Comparison of ENCODE assay signal across 1 cellular context in the genomic region with DNA sequence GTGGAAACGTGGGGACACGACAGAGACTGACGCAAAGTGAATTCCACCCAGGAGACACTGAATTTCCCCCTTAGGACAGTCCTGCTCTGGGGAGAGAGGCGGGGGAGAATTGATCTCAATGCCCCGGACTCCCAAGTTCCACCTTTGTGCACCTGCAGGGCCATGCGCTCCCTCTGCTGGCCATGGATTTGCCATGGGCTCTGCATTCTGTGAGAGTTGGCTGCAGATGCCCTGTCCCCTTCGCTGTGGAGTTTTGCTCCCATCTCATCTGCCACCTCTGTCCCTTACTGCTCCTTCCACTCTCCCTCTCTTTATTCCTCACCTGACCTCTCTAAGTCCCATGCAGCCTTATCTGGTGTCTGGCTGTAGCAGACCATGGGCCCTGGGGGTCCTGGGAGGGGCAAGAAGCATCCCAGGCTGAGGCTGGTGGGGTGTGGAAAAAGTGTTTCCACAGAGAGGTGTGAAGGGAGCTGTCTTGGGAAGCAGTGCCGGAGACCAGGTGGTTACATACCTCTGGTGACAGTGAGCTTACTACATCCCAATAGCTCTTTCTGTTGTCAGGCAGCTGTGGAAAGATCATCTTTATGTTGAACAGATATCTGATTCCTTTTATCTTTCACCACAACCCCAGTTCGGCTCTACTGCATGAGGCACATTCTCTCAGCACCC.
TF ChIP-seq lines count a peak whose summit lies in the region.

No MANE protein-coding gene starts in this region.

TF ChIP-seq in GM23338, 12 proteins besides CTCF, POLR2A, EP300 and RAD21 (continued from another document):
- TF ChIP-seq, protein P1, sequence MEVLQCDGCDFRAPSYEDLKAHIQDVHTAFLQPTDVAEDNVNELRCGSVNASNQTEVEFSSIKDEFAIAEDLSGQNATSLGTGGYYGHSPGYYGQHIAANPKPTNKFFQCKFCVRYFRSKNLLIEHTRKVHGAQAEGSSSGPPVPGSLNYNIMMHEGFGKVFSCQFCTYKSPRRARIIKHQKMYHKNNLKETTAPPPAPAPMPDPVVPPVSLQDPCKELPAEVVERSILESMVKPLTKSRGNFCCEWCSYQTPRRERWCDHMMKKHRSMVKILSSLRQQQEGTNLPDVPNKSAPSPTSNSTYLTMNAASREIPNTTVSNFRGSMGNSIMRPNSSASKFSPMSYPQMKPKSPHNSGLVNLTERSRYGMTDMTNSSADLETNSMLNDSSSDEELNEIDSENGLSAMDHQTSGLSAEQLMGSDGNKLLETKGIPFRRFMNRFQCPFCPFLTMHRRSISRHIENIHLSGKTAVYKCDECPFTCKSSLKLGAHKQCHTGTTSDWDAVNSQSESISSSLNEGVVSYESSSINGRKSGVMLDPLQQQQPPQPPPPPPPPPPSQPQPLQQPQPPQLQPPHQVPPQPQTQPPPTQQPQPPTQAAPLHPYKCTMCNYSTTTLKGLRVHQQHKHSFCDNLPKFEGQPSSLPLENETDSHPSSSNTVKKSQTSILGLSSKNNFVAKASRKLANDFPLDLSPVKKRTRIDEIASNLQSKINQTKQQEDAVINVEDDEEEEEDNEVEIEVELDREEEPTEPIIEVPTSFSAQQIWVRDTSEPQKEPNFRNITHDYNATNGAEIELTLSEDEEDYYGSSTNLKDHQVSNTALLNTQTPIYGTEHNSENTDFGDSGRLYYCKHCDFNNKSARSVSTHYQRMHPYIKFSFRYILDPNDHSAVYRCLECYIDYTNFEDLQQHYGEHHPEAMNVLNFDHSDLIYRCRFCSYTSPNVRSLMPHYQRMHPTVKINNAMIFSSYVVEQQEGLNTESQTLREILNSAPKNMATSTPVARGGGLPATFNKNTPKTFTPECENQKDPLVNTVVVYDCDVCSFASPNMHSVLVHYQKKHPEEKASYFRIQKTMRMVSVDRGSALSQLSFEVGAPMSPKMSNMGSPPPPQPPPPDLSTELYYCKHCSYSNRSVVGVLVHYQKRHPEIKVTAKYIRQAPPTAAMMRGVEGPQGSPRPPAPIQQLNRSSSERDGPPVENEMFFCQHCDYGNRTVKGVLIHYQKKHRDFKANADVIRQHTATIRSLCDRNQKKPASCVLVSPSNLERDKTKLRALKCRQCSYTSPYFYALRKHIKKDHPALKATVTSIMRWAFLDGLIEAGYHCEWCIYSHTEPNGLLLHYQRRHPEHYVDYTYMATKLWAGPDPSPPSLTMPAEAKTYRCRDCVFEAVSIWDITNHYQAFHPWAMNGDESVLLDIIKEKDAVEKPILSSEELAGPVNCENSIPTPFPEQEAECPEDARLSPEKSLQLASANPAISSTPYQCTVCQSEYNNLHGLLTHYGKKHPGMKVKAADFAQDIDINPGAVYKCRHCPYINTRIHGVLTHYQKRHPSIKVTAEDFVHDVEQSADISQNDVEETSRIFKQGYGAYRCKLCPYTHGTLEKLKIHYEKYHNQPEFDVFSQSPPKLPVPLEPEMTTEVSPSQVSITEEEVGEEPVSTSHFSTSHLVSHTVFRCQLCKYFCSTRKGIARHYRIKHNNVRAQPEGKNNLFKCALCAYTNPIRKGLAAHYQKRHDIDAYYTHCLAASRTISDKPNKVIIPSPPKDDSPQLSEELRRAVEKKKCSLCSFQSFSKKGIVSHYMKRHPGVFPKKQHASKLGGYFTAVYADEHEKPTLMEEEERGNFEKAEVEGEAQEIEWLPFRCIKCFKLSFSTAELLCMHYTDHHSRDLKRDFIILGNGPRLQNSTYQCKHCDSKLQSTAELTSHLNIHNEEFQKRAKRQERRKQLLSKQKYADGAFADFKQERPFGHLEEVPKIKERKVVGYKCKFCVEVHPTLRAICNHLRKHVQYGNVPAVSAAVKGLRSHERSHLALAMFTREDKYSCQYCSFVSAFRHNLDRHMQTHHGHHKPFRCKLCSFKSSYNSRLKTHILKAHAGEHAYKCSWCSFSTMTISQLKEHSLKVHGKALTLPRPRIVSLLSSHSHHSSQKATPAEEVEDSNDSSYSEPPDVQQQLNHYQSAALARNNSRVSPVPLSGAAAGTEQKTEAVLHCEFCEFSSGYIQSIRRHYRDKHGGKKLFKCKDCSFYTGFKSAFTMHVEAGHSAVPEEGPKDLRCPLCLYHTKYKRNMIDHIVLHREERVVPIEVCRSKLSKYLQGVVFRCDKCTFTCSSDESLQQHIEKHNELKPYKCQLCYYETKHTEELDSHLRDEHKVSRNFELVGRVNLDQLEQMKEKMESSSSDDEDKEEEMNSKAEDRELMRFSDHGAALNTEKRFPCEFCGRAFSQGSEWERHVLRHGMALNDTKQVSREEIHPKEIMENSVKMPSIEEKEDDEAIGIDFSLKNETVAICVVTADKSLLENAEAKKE (CRISPR knock-in tag; IDR thresholded peaks at IDR 0.05): no peak
- TF ChIP-seq STAT1 (IDR thresholded peaks at IDR 0.05; ENCODE audit: unreplicated experiment): no peak
- TF ChIP-seq ZNF114 (CRISPR knock-in tag; IDR thresholded peaks at IDR 0.05): no peak
- TF ChIP-seq ZNF331 (CRISPR knock-in tag; IDR thresholded peaks at IDR 0.05; ENCODE audit: low read depth): no peak
- TF ChIP-seq POLR2AphosphoS5 (IDR thresholded peaks at IDR 0.05; ENCODE audit: low read depth): no peak
- TF ChIP-seq, protein P2, sequence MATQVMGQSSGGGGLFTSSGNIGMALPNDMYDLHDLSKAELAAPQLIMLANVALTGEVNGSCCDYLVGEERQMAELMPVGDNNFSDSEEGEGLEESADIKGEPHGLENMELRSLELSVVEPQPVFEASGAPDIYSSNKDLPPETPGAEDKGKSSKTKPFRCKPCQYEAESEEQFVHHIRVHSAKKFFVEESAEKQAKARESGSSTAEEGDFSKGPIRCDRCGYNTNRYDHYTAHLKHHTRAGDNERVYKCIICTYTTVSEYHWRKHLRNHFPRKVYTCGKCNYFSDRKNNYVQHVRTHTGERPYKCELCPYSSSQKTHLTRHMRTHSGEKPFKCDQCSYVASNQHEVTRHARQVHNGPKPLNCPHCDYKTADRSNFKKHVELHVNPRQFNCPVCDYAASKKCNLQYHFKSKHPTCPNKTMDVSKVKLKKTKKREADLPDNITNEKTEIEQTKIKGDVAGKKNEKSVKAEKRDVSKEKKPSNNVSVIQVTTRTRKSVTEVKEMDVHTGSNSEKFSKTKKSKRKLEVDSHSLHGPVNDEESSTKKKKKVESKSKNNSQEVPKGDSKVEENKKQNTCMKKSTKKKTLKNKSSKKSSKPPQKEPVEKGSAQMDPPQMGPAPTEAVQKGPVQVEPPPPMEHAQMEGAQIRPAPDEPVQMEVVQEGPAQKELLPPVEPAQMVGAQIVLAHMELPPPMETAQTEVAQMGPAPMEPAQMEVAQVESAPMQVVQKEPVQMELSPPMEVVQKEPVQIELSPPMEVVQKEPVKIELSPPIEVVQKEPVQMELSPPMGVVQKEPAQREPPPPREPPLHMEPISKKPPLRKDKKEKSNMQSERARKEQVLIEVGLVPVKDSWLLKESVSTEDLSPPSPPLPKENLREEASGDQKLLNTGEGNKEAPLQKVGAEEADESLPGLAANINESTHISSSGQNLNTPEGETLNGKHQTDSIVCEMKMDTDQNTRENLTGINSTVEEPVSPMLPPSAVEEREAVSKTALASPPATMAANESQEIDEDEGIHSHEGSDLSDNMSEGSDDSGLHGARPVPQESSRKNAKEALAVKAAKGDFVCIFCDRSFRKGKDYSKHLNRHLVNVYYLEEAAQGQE (IDR thresholded peaks at IDR 0.05; ENCODE audit: unreplicated experiment): no peak
- TF ChIP-seq EZH2phosphoT487 (IDR thresholded peaks at IDR 0.05; ENCODE audit: unreplicated experiment): no peak
- TF ChIP-seq EZH2 (IDR thresholded peaks at IDR 0.05; ENCODE audit: low read depth, unreplicated experiment): no peak
- no peak for TF ChIP-seq JUNB (IDR thresholded peaks at IDR 0.05; ENCODE audit: unreplicated experiment)
